9 cellular contexts compared by ENCODE assay signal in the genomic region with DNA sequence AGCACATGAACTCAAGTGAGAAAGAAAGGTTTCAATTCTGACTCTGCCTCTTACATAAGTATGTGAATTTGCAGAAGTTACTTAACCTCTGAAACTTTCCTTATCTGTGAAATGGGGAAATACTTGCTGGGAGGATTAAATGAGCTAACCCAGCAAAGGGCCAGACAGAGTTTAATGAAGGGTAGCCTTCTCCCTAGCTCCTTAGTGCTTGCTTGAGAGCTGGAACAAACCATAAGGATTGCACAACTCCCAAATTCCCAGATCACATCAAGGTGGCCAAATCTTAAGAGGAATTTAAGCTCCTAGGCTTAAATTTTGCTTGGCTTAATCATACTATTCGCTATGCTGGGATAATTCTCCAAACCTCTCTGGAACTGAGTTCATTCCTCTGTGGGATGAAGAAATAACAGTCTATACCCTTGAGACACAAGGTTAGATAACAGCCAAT. TPM values are rescaled to one million over a fixed set of nuclear protein-coding genes. Genes with fewer than 3 reads are reported as not detected.
DNase-seq lines count a peak whose midpoint lies in the region; ATAC-seq lines count a peak whose summit lies in the region.
"Had no signal": no experiment of that assay in that cellular context is flagged by ENCODE, and none has a peak within 500 bp of the region (broad histone marks: within the 10 kb centered on the region; RNA-seq: fewer than 3 reads in every experiment).

No MANE protein-coding gene starts in this region.

- H3K4me3 Mint-ChIP-seq in activated naive CD8-positive, alpha-beta T cell treated with anti-CD3 and anti-CD28 coated beads for 36 hours = no peak overlapping the region
- H3K4me3 Mint-ChIP-seq in activated T-cell treated with anti-CD3 and anti-CD28 coated beads, Interleukin-2, amount 50 U/mL, for 72 hours = no peak overlapping the region
- H3K4me3 Mint-ChIP-seq: natural killer cell had no signal

- no peaks in the 10 kb centered on the region for H3K27me3 Mint-ChIP-seq in activated naive CD8-positive, alpha-beta T cell treated with anti-CD3 and anti-CD28 coated beads for 36 hours
- no peaks in the 10 kb centered on the region for H3K27me3 Mint-ChIP-seq in activated T-cell treated with anti-CD3 and anti-CD28 coated beads, Interleukin-2, amount 50 U/mL, for 72 hours (ENCODE audit: low read depth)

- peak; percentile 78 for ATAC-seq in GM18520 (IDR thresholded peaks at IDR 0.05; ENCODE audit: unreplicated experiment)
- peak; percentile 88 for ATAC-seq in HG02885 (IDR thresholded peaks at IDR 0.05; ENCODE audit: poor library complexity, unreplicated experiment)
- ATAC-seq in HG03139 (IDR thresholded peaks at IDR 0.05; ENCODE audit: unreplicated experiment) = no peak
- ATAC-seq in activated T-cell treated with anti-CD3 and anti-CD28 coated beads, Interleukin-2, amount 50 U/mL, for 72 hours (replicated peaks in 1 of 2) = no peak

- no peaks in the 10 kb centered on the region for H3K36me3 Mint-ChIP-seq in activated naive CD8-positive, alpha-beta T cell treated with anti-CD3 and anti-CD28 coated beads for 36 hours
- no peaks in the 10 kb centered on the region for H3K36me3 Mint-ChIP-seq in activated T-cell treated with anti-CD3 and anti-CD28 coated beads, Interleukin-2, amount 50 U/mL, for 72 hours (ENCODE audit: insufficient read depth in 2 of 2)
- H3K36me3 Mint-ChIP-seq: natural killer cell had no signal

- DNase-seq in amniotic epithelial cell (ENCODE audit: low read depth) = peak; percentile 99
- DNase-seq in renal cortical epithelial cell (ENCODE audit: low read depth) = peak; percentile 68
- DNase-seq in activated naive CD8-positive, alpha-beta T cell treated with anti-CD3 and anti-CD28 coated beads for 36 hours = no peak
- no peak for DNase-seq in activated T-cell treated with anti-CD3 and anti-CD28 coated beads, Interleukin-2, amount 50 U/mL, for 72 hours
- DNase-seq in nucleus accumbens (lab: John Stamatoyannopoulos, UW) = no peak
- DNase-seq: natural killer cell had no signal

- H3K9me3 Mint-ChIP-seq in activated naive CD8-positive, alpha-beta T cell treated with anti-CD3 and anti-CD28 coated beads for 36 hours = no peaks in the 10 kb centered on the region
- H3K9me3 Mint-ChIP-seq in activated T-cell treated with anti-CD3 and anti-CD28 coated beads, Interleukin-2, amount 50 U/mL, for 72 hours = no peaks in the 10 kb centered on the region
- H3K9me3 Mint-ChIP-seq: natural killer cell had no signal

- H3K27ac Mint-ChIP-seq in activated naive CD8-positive, alpha-beta T cell treated with anti-CD3 and anti-CD28 coated beads for 36 hours = no peak overlapping the region
- H3K27ac Mint-ChIP-seq in activated T-cell treated with anti-CD3 and anti-CD28 coated beads, Interleukin-2, amount 50 U/mL, for 72 hours = no peak overlapping the region

- H3K4me1 Mint-ChIP-seq in activated naive CD8-positive, alpha-beta T cell treated with anti-CD3 and anti-CD28 coated beads for 36 hours = peaks cover 2% of the 10 kb centered on the region
- H3K4me1 Mint-ChIP-seq in activated T-cell treated with anti-CD3 and anti-CD28 coated beads, Interleukin-2, amount 50 U/mL, for 72 hours (ENCODE audit: low read depth) = no peaks in the 10 kb centered on the region

RNA-seq across cellular contexts. Expression of gene WSB1, which starts 11.8 kb away (rescaled TPM):
- total RNA-seq in renal cortical epithelial cell = 104 and 189 TPM in 2 replicates
- total RNA-seq in activated naive CD8-positive, alpha-beta T cell treated with anti-CD3 and anti-CD28 coated beads for 36 hours = 100 to 1,000 TPM; 113 to 126 TPM
- 100 to 1,000 TPM; 104 to 126 TPM for total RNA-seq in activated T-cell treated with anti-CD3 and anti-CD28 coated beads, Interleukin-2, amount 50 U/mL, for 72 hours

Comparison
In these comparisons a context has a peak if more than half of its experiments do, and no peak if none do; other contexts are left out.
1. ATAC-seq: peak in GM18520 (single experiment) and HG02885 (single experiment); none in HG03139 (single experiment) and activated T-cell treated with anti-CD3 and anti-CD28 coated beads, Interleukin-2, amount 50 U/mL, for 72 hours (0 of 2).
2. DNase-seq: peak in amniotic epithelial cell (single experiment) and renal cortical epithelial cell (single experiment); none in activated naive CD8-positive, alpha-beta T cell treated with anti-CD3 and anti-CD28 coated beads for 36 hours (single experiment), activated T-cell treated with anti-CD3 and anti-CD28 coated beads, Interleukin-2, amount 50 U/mL, for 72 hours (0 of 2) and nucleus accumbens (0 of 56).